In genomic region chr3:88009066-88009465, GRCh38 we compare ENCODE assay signal across 21 cellular contexts.
"Had no signal": no experiment of that assay in that cellular context is flagged by ENCODE, and none has a peak within 500 bp of the region (broad histone marks: within the 10 kb centered on the region; RNA-seq: fewer than 3 reads in every experiment).

No MANE protein-coding gene starts in this region.

- H3K4me3 Mint-ChIP-seq: activated CD4-positive, alpha-beta memory T cell treated with anti-CD3 and anti-CD28 coated beads for 36 hours; activated CD4-positive, alpha-beta T cell treated with anti-CD3 and anti-CD28 coated beads for 36 hours; activated naive CD8-positive, alpha-beta T cell treated with anti-CD3 and anti-CD28 coated beads for 36 hours; immature natural killer cell; nephron progenitor cell; stimulated activated effector memory CD8-positive, alpha-beta T cell treated with anti-CD3 and anti-CD28 coated beads, Interleukin-12 subunit alpha, Interleukin-12 subunit beta, amount 100 ng/mL, for 72 hours had no signal

- H3K4me1 ChIP-seq: esophagus muscularis mucosa, left ventricle myocardium inferior, sigmoid colon, upper lobe of left lung had no signal

- H3K27ac ChIP-seq: cardiac muscle cell, esophagus muscularis mucosa, heart right ventricle, left ventricle myocardium inferior, sigmoid colon, thoracic aorta, upper lobe of left lung had no signal

- H3K36me3 ChIP-seq: cardiac muscle cell, esophagus muscularis mucosa, heart right ventricle, left ventricle myocardium inferior, sigmoid colon, thoracic aorta, upper lobe of left lung had no signal

- H3K4me3 ChIP-seq: cardiac muscle cell, esophagus muscularis mucosa, heart right ventricle, left ventricle myocardium inferior, sigmoid colon, thoracic aorta, upper lobe of left lung had no signal

- DNase-seq: activated CD4-positive, alpha-beta memory T cell treated with anti-CD3 and anti-CD28 coated beads for 36 hours; activated CD4-positive, alpha-beta T cell treated with anti-CD3 and anti-CD28 coated beads for 36 hours; activated naive CD4-positive, alpha-beta T cell; activated naive CD8-positive, alpha-beta T cell treated with anti-CD3 and anti-CD28 coated beads for 36 hours; amygdala; dermis blood vessel endothelial cell; effector memory CD4-positive, alpha-beta T cell; heart right ventricle; immature natural killer cell; kidney glomerular epithelial cell; left ventricle myocardium inferior; mammary epithelial cell; nephron progenitor cell; nucleus accumbens; sigmoid colon; stimulated activated CD4-positive, alpha-beta T cell treated with anti-CD3 and anti-CD28 coated beads, Interleukin-4, amount 100 ng/mL, for 24 hours; upper lobe of left lung had no signal

- H3K9me3 Mint-ChIP-seq: activated CD4-positive, alpha-beta memory T cell treated with anti-CD3 and anti-CD28 coated beads for 36 hours; activated naive CD8-positive, alpha-beta T cell treated with anti-CD3 and anti-CD28 coated beads for 36 hours; immature natural killer cell; stimulated activated effector memory CD8-positive, alpha-beta T cell treated with anti-CD3 and anti-CD28 coated beads, Interleukin-12 subunit alpha, Interleukin-12 subunit beta, amount 100 ng/mL, for 72 hours had no signal

- H3K36me3 Mint-ChIP-seq: activated CD4-positive, alpha-beta memory T cell treated with anti-CD3 and anti-CD28 coated beads for 36 hours; activated naive CD8-positive, alpha-beta T cell treated with anti-CD3 and anti-CD28 coated beads for 36 hours; immature natural killer cell; stimulated activated effector memory CD8-positive, alpha-beta T cell treated with anti-CD3 and anti-CD28 coated beads, Interleukin-12 subunit alpha, Interleukin-12 subunit beta, amount 100 ng/mL, for 72 hours had no signal

- ATAC-seq: activated CD4-positive, alpha-beta T cell treated with anti-CD3 and anti-CD28 coated beads for 36 hours; heart right ventricle; stimulated activated effector memory CD8-positive, alpha-beta T cell treated with anti-CD3 and anti-CD28 coated beads, Interleukin-12 subunit alpha, Interleukin-12 subunit beta, amount 100 ng/mL, for 72 hours had no signal

- H3K27me3 Mint-ChIP-seq: activated CD4-positive, alpha-beta T cell treated with anti-CD3 and anti-CD28 coated beads for 36 hours had no signal

- H3K9me3 ChIP-seq: esophagus muscularis mucosa, heart right ventricle, left ventricle myocardium inferior, sigmoid colon, thoracic aorta, upper lobe of left lung had no signal

- H3K27me3 ChIP-seq: cardiac muscle cell, esophagus muscularis mucosa, heart right ventricle, sigmoid colon, upper lobe of left lung had no signal

- H3K4me1 Mint-ChIP-seq: activated CD4-positive, alpha-beta T cell treated with anti-CD3 and anti-CD28 coated beads for 36 hours; nephron progenitor cell; stimulated activated effector memory CD8-positive, alpha-beta T cell treated with anti-CD3 and anti-CD28 coated beads, Interleukin-12 subunit alpha, Interleukin-12 subunit beta, amount 100 ng/mL, for 72 hours had no signal

- H3K27ac Mint-ChIP-seq: activated CD4-positive, alpha-beta memory T cell treated with anti-CD3 and anti-CD28 coated beads for 36 hours; activated CD4-positive, alpha-beta T cell treated with anti-CD3 and anti-CD28 coated beads for 36 hours; activated naive CD8-positive, alpha-beta T cell treated with anti-CD3 and anti-CD28 coated beads for 36 hours; immature natural killer cell; nephron progenitor cell; stimulated activated effector memory CD8-positive, alpha-beta T cell treated with anti-CD3 and anti-CD28 coated beads, Interleukin-12 subunit alpha, Interleukin-12 subunit beta, amount 100 ng/mL, for 72 hours had no signal
